Comparison of ENCODE assay signal across 1 cellular context in genomic region chrX:63932907-63933306, GRCh38.
TF ChIP-seq lines count a peak whose summit lies in the region.

No MANE protein-coding gene starts in this region.

TF ChIP-seq in H1, 55 proteins besides CTCF, POLR2A, EP300 and RAD21:
- TF ChIP-seq SAP30 (IDR thresholded peaks at IDR 0.05; ENCODE audit: insufficient read depth, insufficient replicate concordance, low read length) (no peak), RBBP5 (IDR thresholded peaks at IDR 0.05; ENCODE audit: borderline replicate concordance, low read depth, low read length) (no peak), GABPA (IDR thresholded peaks at IDR 0.05; ENCODE audit: borderline replicate concordance, insufficient read depth, low read length) (no peak), HDAC2 (IDR thresholded peaks at IDR 0.05; ENCODE audit: borderline replicate concordance in 1 of 2, low read depth in 2 of 2, low read length in 2 of 2) (no peak), TBP (IDR thresholded peaks at IDR 0.05; ENCODE audit: low read depth, low read length) (no peak), ZNF274 (IDR thresholded peaks at IDR 0.05; ENCODE audit: borderline replicate concordance, extremely low read depth, low read length) (no peak), E2F6 (IDR thresholded peaks at IDR 0.05) (no peak), RXRA (IDR thresholded peaks at IDR 0.05; ENCODE audit: insufficient read depth, low read depth, low read length) (no peak)
TF ChIP-seq in H1: peak in this region for 0.
